Comparison of ENCODE assay signal across 25 cellular contexts in genomic region chr3:16595778-16596177, GRCh38. TPM values are rescaled to one million over a fixed set of nuclear protein-coding genes. Genes with fewer than 3 reads are reported as not detected.
DNase-seq lines count a peak whose midpoint lies in the region; ATAC-seq and TF ChIP-seq lines count a peak whose summit lies in the region.
"Had no signal": no experiment of that assay in that cellular context is flagged by ENCODE, and none has a peak within 500 bp of the region (broad histone marks: within the 10 kb centered on the region; RNA-seq: fewer than 3 reads in every experiment).

No MANE protein-coding gene starts in this region.

- ATAC-seq in stimulated activated memory B cell treated with anti-CD40 and anti-IgM and Interleukin-4, amounts not matched to agents 10 μg/mL and 1 μg/mL and 100 μg/mL, for 72 hours = no peak
- ATAC-seq: esophagus mucosa, T-cell had no signal

- H3K36me3 Mint-ChIP-seq in activated naive CD4-positive, alpha-beta T cell treated with anti-CD3 and anti-CD28 coated beads, Interleukin-2, amount 50 U/mL, for 24 hours = no peaks in the 10 kb centered on the region
- no peaks in the 10 kb centered on the region for H3K36me3 Mint-ChIP-seq in chondrocyte (ENCODE audit: low read depth)
- no peaks in the 10 kb centered on the region for H3K36me3 Mint-ChIP-seq in stimulated activated memory B cell treated with anti-CD40 and anti-IgM and Interleukin-4, amounts not matched to agents 10 μg/mL and 1 μg/mL and 100 μg/mL, for 72 hours
- H3K36me3 Mint-ChIP-seq: memory B cell, T-cell had no signal

- H3K27me3 Mint-ChIP-seq in activated naive CD4-positive, alpha-beta T cell treated with anti-CD3 and anti-CD28 coated beads, Interleukin-2, amount 50 U/mL, for 24 hours = no peaks in the 10 kb centered on the region
- H3K27me3 Mint-ChIP-seq in chondrocyte (ENCODE audit: low read depth) = peaks cover 55% of the 10 kb centered on the region
- no peaks in the 10 kb centered on the region for H3K27me3 Mint-ChIP-seq in stimulated activated memory B cell treated with anti-CD40 and anti-IgM and Interleukin-4, amounts not matched to agents 10 μg/mL and 1 μg/mL and 100 μg/mL, for 72 hours

- H3K4me3 ChIP-seq in lower leg skin (ENCODE audit: low read depth, poor library complexity, severe bottlenecking) = no peak overlapping the region
- H3K4me3 ChIP-seq: BLaER1 treated with 17β-estradiol and CSF1 and Interleukin-3, amounts not matched to agents 10 nM and 100 nM; prostate gland; thoracic aorta had no signal

- H3K27ac Mint-ChIP-seq in activated naive CD4-positive, alpha-beta T cell treated with anti-CD3 and anti-CD28 coated beads, Interleukin-2, amount 50 U/mL, for 24 hours = peak overlapping the region; percentile 82
- no peak overlapping the region for H3K27ac Mint-ChIP-seq in chondrocyte (ENCODE audit: unreplicated experiment)
- H3K27ac Mint-ChIP-seq in stimulated activated memory B cell treated with anti-CD40 and anti-IgM and Interleukin-4, amounts not matched to agents 10 μg/mL and 1 μg/mL and 100 μg/mL, for 72 hours = peak overlapping the region; percentile 68
- H3K27ac Mint-ChIP-seq: memory B cell, T-cell had no signal

- intact Hi-C loops in lower leg skin (cut with DNase I; ENCODE audit: low total_unique reads) = no loop called here

- peak overlapping the region; percentile 6 for H3K4me3 Mint-ChIP-seq in activated naive CD4-positive, alpha-beta T cell treated with anti-CD3 and anti-CD28 coated beads, Interleukin-2, amount 50 U/mL, for 24 hours
- no peak overlapping the region for H3K4me3 Mint-ChIP-seq in chondrocyte (ENCODE audit: unreplicated experiment)
- H3K4me3 Mint-ChIP-seq in stimulated activated memory B cell treated with anti-CD40 and anti-IgM and Interleukin-4, amounts not matched to agents 10 μg/mL and 1 μg/mL and 100 μg/mL, for 72 hours = no peak overlapping the region
- H3K4me3 Mint-ChIP-seq: activated CD4-positive, alpha-beta T cell treated with anti-CD3 and anti-CD28 coated beads for 36 hours; memory B cell; T-cell had no signal

- no peaks in the 10 kb centered on the region for H3K9me3 Mint-ChIP-seq in activated naive CD4-positive, alpha-beta T cell treated with anti-CD3 and anti-CD28 coated beads, Interleukin-2, amount 50 U/mL, for 24 hours
- H3K9me3 Mint-ChIP-seq in chondrocyte (ENCODE audit: low read depth) = no peaks in the 10 kb centered on the region
- H3K9me3 Mint-ChIP-seq in stimulated activated memory B cell treated with anti-CD40 and anti-IgM and Interleukin-4, amounts not matched to agents 10 μg/mL and 1 μg/mL and 100 μg/mL, for 72 hours = no peaks in the 10 kb centered on the region
- H3K9me3 Mint-ChIP-seq: memory B cell, T-cell had no signal

- TF ChIP-seq CTCF in chondrocyte (IDR thresholded peaks at IDR 0.05) = peak; percentile 18
- TF ChIP-seq CTCF in lower leg skin (IDR thresholded peaks at IDR 0.05) = no peak

- no peak for DNase-seq in activated naive CD4-positive, alpha-beta T cell (lab: John Stamatoyannopoulos, UW)
- DNase-seq in RPMI7951 (ENCODE audit: low read depth) (peak; percentile 6), chondrocyte (ENCODE audit: low spot score) (no peak), MV-4-11 (lab: John Stamatoyannopoulos, UW) (no peak), lower leg skin (ENCODE audit: low spot score in 2 of 2) (no peak), NCI-H2196 treated with DMSO at 0.1 percent for 48 hours (lab: John Stamatoyannopoulos, UW; ENCODE audit: unreplicated experiment) (no peak)
- DNase-seq: activated CD4-positive, alpha-beta T cell treated with anti-CD3 and anti-CD28 coated beads for 36 hours; activated CD8-positive, alpha-beta memory T cell treated with anti-CD3 and anti-CD28 coated beads, Interleukin-2, amount 50 U/mL, for 4 hours; effector CD8-positive, alpha-beta T cell; kidney glomerular epithelial cell; MM.1S; NCI-H1436 treated with DMSO at 0.1 percent for 48 hours; NCI-H2171 treated with DMSO at 0.1 percent for 48 hours; SIG-M5; T-cell had no signal

- TF ChIP-seq POLR2A in lower leg skin (IDR thresholded peaks at IDR 0.05) = no peak

- H3K4me1 Mint-ChIP-seq in activated naive CD4-positive, alpha-beta T cell treated with anti-CD3 and anti-CD28 coated beads, Interleukin-2, amount 50 U/mL, for 24 hours = peaks cover 26% of the 10 kb centered on the region
- H3K4me1 Mint-ChIP-seq in chondrocyte (ENCODE audit: low read depth) = no peaks in the 10 kb centered on the region
- H3K4me1 Mint-ChIP-seq in stimulated activated memory B cell treated with anti-CD40 and anti-IgM and Interleukin-4, amounts not matched to agents 10 μg/mL and 1 μg/mL and 100 μg/mL, for 72 hours = peaks cover 17% of the 10 kb centered on the region

- WGBS in lower leg skin, 2 donors = 71 to 72% methylated on average over 3 of the region's 3 CpGs

RNA-seq across cellular contexts. Expression of gene DAZL, which starts 9.4 kb away (rescaled TPM):
- not detected in 2 replicates for total RNA-seq in RPMI7951 (2014; rRNA removed; shearing (Covaris generic))
- not detected in 3 replicates for total RNA-seq in chondrocyte
- total RNA-seq in lower leg skin = under 1 TPM in 1 of 4 donors, not detected in 3; 0.07 TPM
- total RNA-seq: activated CD4-positive, alpha-beta T cell treated with anti-CD3 and anti-CD28 coated beads for 36 hours; astrocyte; esophagus mucosa; G401; H4; T-cell; thoracic aorta had no signal
